In genomic region chr4:169254546-169254983, GRCh38 we compare ENCODE assay signal across 1 cellular context.
TF ChIP-seq lines count a peak whose summit lies in the region.

No MANE protein-coding gene starts in this region.

TF ChIP-seq in liver, 16 proteins besides CTCF, POLR2A, EP300 and RAD21 (continued from another document):
- TF ChIP-seq, protein P1, sequence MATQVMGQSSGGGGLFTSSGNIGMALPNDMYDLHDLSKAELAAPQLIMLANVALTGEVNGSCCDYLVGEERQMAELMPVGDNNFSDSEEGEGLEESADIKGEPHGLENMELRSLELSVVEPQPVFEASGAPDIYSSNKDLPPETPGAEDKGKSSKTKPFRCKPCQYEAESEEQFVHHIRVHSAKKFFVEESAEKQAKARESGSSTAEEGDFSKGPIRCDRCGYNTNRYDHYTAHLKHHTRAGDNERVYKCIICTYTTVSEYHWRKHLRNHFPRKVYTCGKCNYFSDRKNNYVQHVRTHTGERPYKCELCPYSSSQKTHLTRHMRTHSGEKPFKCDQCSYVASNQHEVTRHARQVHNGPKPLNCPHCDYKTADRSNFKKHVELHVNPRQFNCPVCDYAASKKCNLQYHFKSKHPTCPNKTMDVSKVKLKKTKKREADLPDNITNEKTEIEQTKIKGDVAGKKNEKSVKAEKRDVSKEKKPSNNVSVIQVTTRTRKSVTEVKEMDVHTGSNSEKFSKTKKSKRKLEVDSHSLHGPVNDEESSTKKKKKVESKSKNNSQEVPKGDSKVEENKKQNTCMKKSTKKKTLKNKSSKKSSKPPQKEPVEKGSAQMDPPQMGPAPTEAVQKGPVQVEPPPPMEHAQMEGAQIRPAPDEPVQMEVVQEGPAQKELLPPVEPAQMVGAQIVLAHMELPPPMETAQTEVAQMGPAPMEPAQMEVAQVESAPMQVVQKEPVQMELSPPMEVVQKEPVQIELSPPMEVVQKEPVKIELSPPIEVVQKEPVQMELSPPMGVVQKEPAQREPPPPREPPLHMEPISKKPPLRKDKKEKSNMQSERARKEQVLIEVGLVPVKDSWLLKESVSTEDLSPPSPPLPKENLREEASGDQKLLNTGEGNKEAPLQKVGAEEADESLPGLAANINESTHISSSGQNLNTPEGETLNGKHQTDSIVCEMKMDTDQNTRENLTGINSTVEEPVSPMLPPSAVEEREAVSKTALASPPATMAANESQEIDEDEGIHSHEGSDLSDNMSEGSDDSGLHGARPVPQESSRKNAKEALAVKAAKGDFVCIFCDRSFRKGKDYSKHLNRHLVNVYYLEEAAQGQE (IDR thresholded peaks at IDR 0.05) = peak; percentile 52
- TF ChIP-seq ATF3 (IDR thresholded peaks at IDR 0.05) = no peak
TF ChIP-seq in liver: peak in this region for 11.
